In the genomic region with DNA sequence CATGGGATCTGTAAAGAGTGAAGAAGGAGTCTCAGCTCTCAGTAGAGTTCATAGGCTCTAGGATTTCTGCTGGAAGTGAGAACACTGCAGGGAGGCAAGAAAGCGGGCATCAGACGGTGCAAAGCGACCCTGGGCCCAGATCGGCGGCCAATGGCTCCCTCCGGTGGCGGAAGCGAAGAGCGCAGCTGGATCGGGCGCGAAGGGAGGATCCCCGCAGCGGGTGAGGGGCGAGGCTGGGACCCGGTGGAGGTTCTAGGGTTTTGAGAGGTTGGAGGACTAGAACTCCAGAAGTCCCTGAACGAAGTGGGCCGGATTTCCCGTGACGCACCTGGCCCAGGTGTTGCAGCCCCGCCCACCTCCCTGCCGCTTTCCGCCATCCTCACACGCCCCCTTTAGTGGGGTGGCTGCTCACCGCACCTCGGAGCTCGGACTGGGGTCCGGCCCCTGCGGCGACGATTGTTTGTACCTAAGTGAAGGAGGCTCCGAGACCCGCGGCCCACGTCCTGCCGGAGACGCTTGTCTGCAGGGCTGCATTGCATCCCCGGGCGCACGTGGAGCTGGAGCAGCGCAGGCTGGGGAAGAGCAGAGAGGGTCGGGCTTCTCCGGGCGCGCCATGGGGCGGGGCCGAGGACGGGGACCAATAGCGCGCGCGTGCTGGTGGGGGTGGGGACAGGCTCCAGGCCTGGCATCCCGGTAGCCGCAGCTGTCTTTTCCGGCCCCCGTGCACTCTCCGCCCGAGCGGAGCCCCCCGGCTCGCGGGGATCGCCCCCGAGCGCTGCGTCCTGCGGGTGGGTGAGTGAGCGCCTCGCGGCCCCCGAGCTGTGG, we compare ENCODE assay signal across 8 cellular contexts. TPM values are rescaled to one million over a fixed set of nuclear protein-coding genes. Genes with fewer than 3 reads are reported as not detected.
DNase-seq lines count a peak whose midpoint lies in the region; ATAC-seq and TF ChIP-seq lines count a peak whose summit lies in the region.

A gene with protein sequence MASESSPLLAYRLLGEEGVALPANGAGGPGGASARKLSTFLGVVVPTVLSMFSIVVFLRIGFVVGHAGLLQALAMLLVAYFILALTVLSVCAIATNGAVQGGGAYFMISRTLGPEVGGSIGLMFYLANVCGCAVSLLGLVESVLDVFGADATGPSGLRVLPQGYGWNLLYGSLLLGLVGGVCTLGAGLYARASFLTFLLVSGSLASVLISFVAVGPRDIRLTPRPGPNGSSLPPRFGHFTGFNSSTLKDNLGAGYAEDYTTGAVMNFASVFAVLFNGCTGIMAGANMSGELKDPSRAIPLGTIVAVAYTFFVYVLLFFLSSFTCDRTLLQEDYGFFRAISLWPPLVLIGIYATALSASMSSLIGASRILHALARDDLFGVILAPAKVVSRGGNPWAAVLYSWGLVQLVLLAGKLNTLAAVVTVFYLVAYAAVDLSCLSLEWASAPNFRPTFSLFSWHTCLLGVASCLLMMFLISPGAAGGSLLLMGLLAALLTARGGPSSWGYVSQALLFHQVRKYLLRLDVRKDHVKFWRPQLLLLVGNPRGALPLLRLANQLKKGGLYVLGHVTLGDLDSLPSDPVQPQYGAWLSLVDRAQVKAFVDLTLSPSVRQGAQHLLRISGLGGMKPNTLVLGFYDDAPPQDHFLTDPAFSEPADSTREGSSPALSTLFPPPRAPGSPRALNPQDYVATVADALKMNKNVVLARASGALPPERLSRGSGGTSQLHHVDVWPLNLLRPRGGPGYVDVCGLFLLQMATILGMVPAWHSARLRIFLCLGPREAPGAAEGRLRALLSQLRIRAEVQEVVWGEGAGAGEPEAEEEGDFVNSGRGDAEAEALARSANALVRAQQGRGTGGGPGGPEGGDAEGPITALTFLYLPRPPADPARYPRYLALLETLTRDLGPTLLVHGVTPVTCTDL (plus strand): TSS at position 666 of the 825 bp plus-strand sequence. CDS start 1,485 bp downstream, outside the sequence.

- peak; percentile 64 for TF ChIP-seq POLR2A in GM19193 (IDR thresholded peaks at IDR 0.05; ENCODE audit: extremely low read depth, insufficient read depth, insufficient read length)

- POLR2A ChIA-PET in activated CD4-positive, alpha-beta T cell treated with anti-CD3 and anti-CD28 coated beads, Interleukin-2, amount 10 ng/mL, durations not matched to agents 7 days and 5 days (lab: Charles Lee), result interaction anchor here (0.5 to 0.8 kb wide), 6 partner anchors 15 to 471 kb away, joined by 3 to 6 read pairs (median 3); a partner anchor contains a TSS

- ATAC-seq in HG03442 (IDR thresholded peaks at IDR 0.05; ENCODE audit: unreplicated experiment) (peak; percentile 78), left lobe of liver (peak; percentile 98)

- H3K4me3 Mint-ChIP-seq in activated CD4-positive, alpha-beta T cell treated with anti-CD3 and anti-CD28 coated beads, Interleukin-2, amount 10 ng/mL, durations not matched to agents 7 days and 5 days, result peak within 1 kb of the TSS; percentile 97
- peak within 1 kb of the TSS; percentile 99 for H3K4me3 Mint-ChIP-seq in dendritic cell treated with granulocyte-macrophage colony-stimulating factor and Interleukin-4, amounts not matched to agents 40 ng/mL and 50 ng/mL, for 4 days

- DNase-seq in AML-193 (lab: John Stamatoyannopoulos, UW) (peak; percentile 77 to 85), NCI-H526 (lab: John Stamatoyannopoulos, UW) (peak; percentile 89 to 95), left lobe of liver (ENCODE audit: low spot score) (peak; percentile 89)
- DNase-seq in activated CD4-positive, alpha-beta T cell treated with anti-CD3 and anti-CD28 coated beads, Interleukin-2, amount 10 ng/mL, durations not matched to agents 7 days and 5 days, result peak; percentile 89
- peak; percentile 89 to 91 for DNase-seq in stimulated activated CD4-positive, alpha-beta T cell treated with anti-CD3 and anti-CD28 coated beads, Interleukin-2, amount 100 ng/mL, for 24 hours

- CTCF ChIA-PET in activated CD4-positive, alpha-beta T cell treated with anti-CD3 and anti-CD28 coated beads, Interleukin-2, amount 10 ng/mL, durations not matched to agents 7 days and 5 days (lab: Charles Lee), result interaction anchor here (0.6 to 4.4 kb wide), 30 partner anchors 9 to 416 kb away, joined by 3 to 40 read pairs (median 3); a partner anchor contains a TSS

- peaks cover 10% of the 10 kb centered on the region for H3K36me3 Mint-ChIP-seq in activated CD4-positive, alpha-beta T cell treated with anti-CD3 and anti-CD28 coated beads, Interleukin-2, amount 10 ng/mL, durations not matched to agents 7 days and 5 days (ENCODE audit: low read depth)
- H3K36me3 Mint-ChIP-seq in dendritic cell treated with granulocyte-macrophage colony-stimulating factor and Interleukin-4, amounts not matched to agents 40 ng/mL and 50 ng/mL, for 4 days (ENCODE audit: low read depth), result peaks cover 50% of the 10 kb centered on the region

- no peaks in the 10 kb centered on the region for H3K27me3 Mint-ChIP-seq in activated CD4-positive, alpha-beta T cell treated with anti-CD3 and anti-CD28 coated beads, Interleukin-2, amount 10 ng/mL, durations not matched to agents 7 days and 5 days
- H3K27me3 Mint-ChIP-seq in dendritic cell treated with granulocyte-macrophage colony-stimulating factor and Interleukin-4, amounts not matched to agents 40 ng/mL and 50 ng/mL, for 4 days, result no peaks in the 10 kb centered on the region

- intact Hi-C loops in dendritic cell treated with granulocyte-macrophage colony-stimulating factor and Interleukin-4, amounts not matched to agents 40 ng/mL and 50 ng/mL, for 4 days (cut with micrococcal nuclease), result loop anchor here (1.0 to 5.0 kb wide), 4 partner anchors 15 to 145 kb away; a partner anchor contains a TSS

- peak within 1 kb of the TSS; percentile 80 for H3K27ac Mint-ChIP-seq in activated CD4-positive, alpha-beta T cell treated with anti-CD3 and anti-CD28 coated beads, Interleukin-2, amount 10 ng/mL, durations not matched to agents 7 days and 5 days
- H3K27ac Mint-ChIP-seq in dendritic cell treated with granulocyte-macrophage colony-stimulating factor and Interleukin-4, amounts not matched to agents 40 ng/mL and 50 ng/mL, for 4 days, result peak within 1 kb of the TSS; percentile 93

- no peaks in the 10 kb centered on the region for H3K9me3 Mint-ChIP-seq in activated CD4-positive, alpha-beta T cell treated with anti-CD3 and anti-CD28 coated beads, Interleukin-2, amount 10 ng/mL, durations not matched to agents 7 days and 5 days
- no peaks in the 10 kb centered on the region for H3K9me3 Mint-ChIP-seq in dendritic cell treated with granulocyte-macrophage colony-stimulating factor and Interleukin-4, amounts not matched to agents 40 ng/mL and 50 ng/mL, for 4 days

- peaks cover 22% of the 10 kb centered on the region for H3K4me1 Mint-ChIP-seq in activated CD4-positive, alpha-beta T cell treated with anti-CD3 and anti-CD28 coated beads, Interleukin-2, amount 10 ng/mL, durations not matched to agents 7 days and 5 days
- peaks cover 46% of the 10 kb centered on the region for H3K4me1 Mint-ChIP-seq in dendritic cell treated with granulocyte-macrophage colony-stimulating factor and Interleukin-4, amounts not matched to agents 40 ng/mL and 50 ng/mL, for 4 days (ENCODE audit: low read depth)

RNA-seq across cellular contexts. Expression of the gene that starts here (rescaled TPM):
- total RNA-seq in activated CD4-positive, alpha-beta T cell treated with anti-CD3 and anti-CD28 coated beads, Interleukin-2, amount 10 ng/mL, durations not matched to agents 7 days and 5 days, result 10 to 100 TPM; 44.1 to 49.1 TPM
- total RNA-seq in left lobe of liver, result 10.1 TPM

Comparison
In these comparisons a context has a peak if more than half of its experiments do, and no peak if none do; other contexts are left out.
1. Peak in every context shown above with its lines: DNase-seq and ATAC-seq.